ENCODE assay signal across 28 cellular contexts in the genomic region with DNA sequence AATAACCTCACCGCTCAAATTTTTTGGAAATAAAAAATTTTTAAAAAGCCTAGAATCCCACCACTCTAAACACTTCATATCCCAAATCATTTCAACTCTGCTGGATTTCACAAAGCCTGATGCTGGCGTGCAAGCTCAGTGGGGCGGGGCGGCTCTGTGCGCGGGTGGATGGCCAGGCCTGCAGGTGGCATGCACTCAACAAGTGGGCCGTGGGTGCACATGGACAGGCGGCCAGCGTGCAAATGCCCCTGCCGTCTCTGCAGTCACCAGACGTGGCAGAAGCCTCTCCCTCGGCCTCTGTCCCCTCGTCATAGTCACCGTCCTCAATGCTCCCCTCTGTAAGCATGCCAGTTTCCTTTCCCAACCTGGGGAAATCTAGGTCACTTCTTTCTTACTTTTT.
"Had no signal": no experiment of that assay in that cellular context is flagged by ENCODE, and none has a peak within 500 bp of the region (broad histone marks: within the 10 kb centered on the region; RNA-seq: fewer than 3 reads in every experiment).

No MANE protein-coding gene starts in this region.

- DNase-seq: activated CD4-positive, alpha-beta T cell treated with anti-CD3 and anti-CD28 coated beads for 4 hours; activated CD4-positive, alpha-beta T cell treated with anti-CD3 and anti-CD28 coated beads, Interleukin-2, amount 50 U/mL, for 4 hours; activated effector memory CD4-positive, alpha-beta T cell treated with Interleukin-2 at 50 U/mL for 16 hours; activated naive CD4-positive, alpha-beta T cell treated with Interleukin-2 at 50 U/mL for 16 hours; activated T-cell treated with anti-CD3 and anti-CD28 coated beads for 4 hours; activated T-cell treated with anti-CD3 and anti-CD28 coated beads, Interleukin-2, amount 50 U/mL, for 72 hours; brain microvascular endothelial cell; caudate nucleus; effector CD4-positive, alpha-beta T cell; foreskin keratinocyte; heart right ventricle; kidney glomerular epithelial cell; retina; stimulated activated CD4-positive, alpha-beta T cell treated with anti-CD3 and anti-CD28 coated beads, Interleukin-12 subunit alpha, Interleukin-12 subunit beta, amount 100 ng/mL, for 4 hours; stimulated activated CD4-positive, alpha-beta T cell treated with anti-CD3 and anti-CD28 coated beads, Interleukin-4, amount 100 ng/mL, for 1 hour; T-cell had no signal

- H3K27ac Mint-ChIP-seq: activated naive CD8-positive, alpha-beta T cell; activated T-cell treated with anti-CD3 and anti-CD28 coated beads, Interleukin-2, amount 50 U/mL, for 72 hours; dendritic cell treated with granulocyte-macrophage colony-stimulating factor and Interleukin-4, amounts not matched to agents 40 ng/mL and 50 ng/mL, for 4 days; stimulated activated effector memory CD8-positive, alpha-beta T cell treated with anti-CD3 and anti-CD28 coated beads, Interleukin-12 subunit alpha, Interleukin-12 subunit beta, amount 100 ng/mL, for 72 hours; stimulated activated naive CD8-positive, alpha-beta T cell treated with anti-CD3 and anti-CD28 coated beads, Interleukin-15, Interleukin-2, amounts not matched to agents 100 ng/mL and 50 ng/mL, for 24 hours; T-cell; type B pancreatic cell had no signal

- H3K36me3 Mint-ChIP-seq: activated naive CD8-positive, alpha-beta T cell; stimulated activated effector memory CD8-positive, alpha-beta T cell treated with anti-CD3 and anti-CD28 coated beads, Interleukin-12 subunit alpha, Interleukin-12 subunit beta, amount 100 ng/mL, for 72 hours; T-cell; type B pancreatic cell had no signal

- H3K4me1 Mint-ChIP-seq: stimulated activated effector memory CD8-positive, alpha-beta T cell treated with anti-CD3 and anti-CD28 coated beads, Interleukin-12 subunit alpha, Interleukin-12 subunit beta, amount 100 ng/mL, for 72 hours; T-cell had no signal

- H3K4me3 Mint-ChIP-seq: activated naive CD8-positive, alpha-beta T cell; activated T-cell treated with anti-CD3 and anti-CD28 coated beads, Interleukin-2, amount 50 U/mL, for 72 hours; dendritic cell treated with granulocyte-macrophage colony-stimulating factor and Interleukin-4, amounts not matched to agents 40 ng/mL and 50 ng/mL, for 4 days; nephron; stimulated activated effector memory CD8-positive, alpha-beta T cell treated with anti-CD3 and anti-CD28 coated beads, Interleukin-12 subunit alpha, Interleukin-12 subunit beta, amount 100 ng/mL, for 72 hours; stimulated activated naive CD8-positive, alpha-beta T cell treated with anti-CD3 and anti-CD28 coated beads, Interleukin-15, Interleukin-2, amounts not matched to agents 100 ng/mL and 50 ng/mL, for 24 hours; T-cell; type B pancreatic cell had no signal

- H3K9me3 Mint-ChIP-seq: activated T-cell treated with anti-CD3 and anti-CD28 coated beads, Interleukin-2, amount 50 U/mL, for 72 hours; dendritic cell treated with granulocyte-macrophage colony-stimulating factor and Interleukin-4, amounts not matched to agents 40 ng/mL and 50 ng/mL, for 4 days; nephron; stimulated activated effector memory CD8-positive, alpha-beta T cell treated with anti-CD3 and anti-CD28 coated beads, Interleukin-12 subunit alpha, Interleukin-12 subunit beta, amount 100 ng/mL, for 72 hours; stimulated activated naive CD8-positive, alpha-beta T cell treated with anti-CD3 and anti-CD28 coated beads, Interleukin-15, Interleukin-2, amounts not matched to agents 100 ng/mL and 50 ng/mL, for 24 hours; T-cell; type B pancreatic cell had no signal

- H3K27ac ChIP-seq: brain microvascular endothelial cell, esophagus muscularis mucosa, foreskin keratinocyte, heart right ventricle, left lung, neutrophil, ovary, prostate gland had no signal

- H3K27me3 Mint-ChIP-seq: stimulated activated naive CD8-positive, alpha-beta T cell treated with anti-CD3 and anti-CD28 coated beads, Interleukin-15, Interleukin-2, amounts not matched to agents 100 ng/mL and 50 ng/mL, for 24 hours had no signal

- H3K9me3 ChIP-seq: esophagus muscularis mucosa, heart right ventricle, left lung, neutrophil, ovary, prostate gland had no signal

- H3K36me3 ChIP-seq: brain microvascular endothelial cell, esophagus muscularis mucosa, heart right ventricle, left lung, neutrophil, ovary, prostate gland had no signal

- H3K4me1 ChIP-seq: foreskin keratinocyte, heart right ventricle, left lung, prostate gland had no signal

- FAIRE-seq: astrocyte had no signal

- ATAC-seq: activated T-cell treated with anti-CD3 and anti-CD28 coated beads, Interleukin-2, amount 50 U/mL, for 72 hours; foreskin keratinocyte; heart right ventricle; left lung; stimulated activated effector memory CD8-positive, alpha-beta T cell treated with anti-CD3 and anti-CD28 coated beads, Interleukin-12 subunit alpha, Interleukin-12 subunit beta, amount 100 ng/mL, for 72 hours; T-cell had no signal

- H3K27me3 ChIP-seq: esophagus muscularis mucosa, ovary had no signal

- H3K4me3 ChIP-seq: esophagus muscularis mucosa, heart right ventricle, left lung, ovary, prostate gland had no signal
